ENCODE assay signal across 8 cellular contexts in genomic region chr17:34171245-34171818, GRCh38.
DNase-seq lines count a peak whose midpoint lies in the region; ATAC-seq and TF ChIP-seq lines count a peak whose summit lies in the region.

No MANE protein-coding gene starts in this region.

- H3K27ac ChIP-seq in SJCRH30 = no peak overlapping the region
- H3K27ac ChIP-seq in left ventricle myocardium inferior (replicated peaks) = no peak overlapping the region
- H3K27ac ChIP-seq in smooth muscle cell (ENCODE audit: low read depth) = no peak overlapping the region

- no peak for TF ChIP-seq POLR2A in GM18505 (IDR thresholded peaks at IDR 0.05; ENCODE audit: borderline replicate concordance, extremely low read depth, insufficient read depth, insufficient read length)

- no peaks in the 10 kb centered on the region for H3K36me3 Mint-ChIP-seq in activated naive CD4-positive, alpha-beta T cell treated with anti-CD3 and anti-CD28 coated beads, Interleukin-2, amount 50 U/mL, for 72 hours

- H3K9me3 Mint-ChIP-seq in activated naive CD4-positive, alpha-beta T cell treated with anti-CD3 and anti-CD28 coated beads, Interleukin-2, amount 50 U/mL, for 72 hours = no peaks in the 10 kb centered on the region

- DNase-seq in Caki2 (ENCODE audit: low read depth) (peak; percentile 38), HS-5 (ENCODE audit: low read depth) (peak; percentile 24), SJCRH30 (peak; percentile 57 to 85), left ventricle myocardium inferior (peak; percentile 31), smooth muscle cell (lab: John Stamatoyannopoulos, UW; ENCODE audit: unreplicated experiment) (no peak)
- DNase-seq in activated naive CD4-positive, alpha-beta T cell treated with anti-CD3 and anti-CD28 coated beads, Interleukin-2, amount 50 U/mL, for 72 hours (ENCODE audit: low spot score in 2 of 2) = peak in 1 of 2 donors; percentile 59

- H3K36me3 ChIP-seq in SJCRH30 = no peaks in the 10 kb centered on the region
- no peaks in the 10 kb centered on the region for H3K36me3 ChIP-seq in left ventricle myocardium inferior
- H3K36me3 ChIP-seq in smooth muscle cell (ENCODE audit: low read depth) = no peaks in the 10 kb centered on the region

- 71% methylated on average over 9 of the region's 9 CpGs for WGBS in smooth muscle cell (ENCODE audit: low lambda C conversion rate)

- no peaks in the 10 kb centered on the region for H3F3A ChIP-seq in smooth muscle cell (ENCODE audit: low read depth)

- no peaks in the 10 kb centered on the region for H3K4me1 ChIP-seq in SJCRH30
- H3K4me1 ChIP-seq in left ventricle myocardium inferior = no peaks in the 10 kb centered on the region
- no peaks in the 10 kb centered on the region for H3K4me1 ChIP-seq in smooth muscle cell (ENCODE audit: low read depth)

- no peaks in the 10 kb centered on the region for H3K79me2 ChIP-seq in smooth muscle cell (ENCODE audit: low read depth)

- no peak overlapping the region for H2AFZ ChIP-seq in smooth muscle cell (ENCODE audit: low read depth)

- H3K9me3 ChIP-seq in SJCRH30 (replicated peaks) (no peaks in the 10 kb centered on the region), left ventricle myocardium inferior (replicated peaks) (no peaks in the 10 kb centered on the region), smooth muscle cell (replicated peaks; ENCODE audit: low read depth) (no peaks in the 10 kb centered on the region)

- H3K27ac Mint-ChIP-seq in activated naive CD4-positive, alpha-beta T cell treated with anti-CD3 and anti-CD28 coated beads, Interleukin-2, amount 50 U/mL, for 72 hours = no peak overlapping the region

- H3K27me3 ChIP-seq in SJCRH30 (peaks cover 14% of the 10 kb centered on the region), left ventricle myocardium inferior (ENCODE audit: low read depth) (peaks cover 2% of the 10 kb centered on the region), smooth muscle cell (ENCODE audit: low read depth) (peaks cover 3% of the 10 kb centered on the region)

- intact Hi-C loops in left ventricle myocardium inferior (cut with micrococcal nuclease) = no loop called here

- TF ChIP-seq CTCF in left ventricle myocardium inferior (IDR thresholded peaks at IDR 0.05; ENCODE audit: borderline replicate concordance) = peak; percentile 90
- TF ChIP-seq CTCF in smooth muscle cell (IDR thresholded peaks at IDR 0.05; ENCODE audit: borderline replicate concordance, insufficient read depth, poor library complexity, severe bottlenecking) = peak; percentile 94

- in situ Hi-C loops in Caki2 (cut with HindIII; ENCODE audit: low pct_unique_long_range_greater_than_20kb, low sequenced_read_pairs) = no loop called here

- no peak overlapping the region for H3K9ac ChIP-seq in smooth muscle cell (ENCODE audit: low read depth)

- ATAC-seq in activated naive CD4-positive, alpha-beta T cell treated with anti-CD3 and anti-CD28 coated beads, Interleukin-2, amount 50 U/mL, for 72 hours = peak; percentile 61 to 69
- ATAC-seq in GM18505 (IDR thresholded peaks at IDR 0.05; ENCODE audit: unreplicated experiment) (no peak), HG03521 (IDR thresholded peaks at IDR 0.05; ENCODE audit: unreplicated experiment) (no peak)

- no peaks in the 10 kb centered on the region for H4K20me1 ChIP-seq in smooth muscle cell (ENCODE audit: low read depth)

- H3K4me3 ChIP-seq in SJCRH30 (no peak overlapping the region), left ventricle myocardium inferior (no peak overlapping the region), smooth muscle cell (no peak overlapping the region)

- no peak overlapping the region for H3K4me2 ChIP-seq in smooth muscle cell

Comparison
In these comparisons a context has a peak if more than half of its experiments do, and no peak if none do; other contexts are left out.
1. ATAC-seq: peak in activated naive CD4-positive, alpha-beta T cell treated with anti-CD3 and anti-CD28 coated beads, Interleukin-2, amount 50 U/mL, for 72 hours (2 of 2); none in GM18505 (single experiment) and HG03521 (single experiment).